Comparison of ENCODE assay signal across 8 cellular contexts in the genomic region with DNA sequence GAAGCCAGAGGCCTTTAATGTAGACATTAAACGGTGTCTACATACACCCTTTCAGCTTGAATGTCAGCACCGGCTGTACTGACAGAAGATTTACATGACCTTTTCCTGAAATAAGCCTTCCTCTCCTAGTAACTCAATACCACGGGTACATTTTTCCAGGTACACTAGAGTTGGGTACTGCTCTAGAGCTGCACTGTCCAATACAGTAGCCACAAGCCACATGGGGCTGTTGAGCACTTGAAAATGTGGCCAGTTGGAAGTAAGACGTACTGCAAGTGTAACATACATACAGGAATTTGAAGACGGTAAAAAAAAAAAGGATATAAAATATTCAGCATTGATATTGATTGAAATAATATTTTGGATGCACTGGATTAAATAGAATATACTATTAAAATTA. TPM values are rescaled to one million over a fixed set of nuclear protein-coding genes. Genes with fewer than 3 reads are reported as not detected.
A peak's percentile ranks its signal among the peaks of the same experiment; 100 is the strongest.
DNase-seq lines count a peak whose midpoint lies in the region; ATAC-seq, FAIRE-seq and TF ChIP-seq lines count a peak whose summit lies in the region.
"Not testable (repeated sequence)": the region's sequence is repeated elsewhere in the genome, so short reads cannot be mapped to it uniquely, and the experiment has no call there.

No MANE protein-coding gene starts in this region.

- POLR2A ChIA-PET in PC-9 (lab: Charles Lee; ENCODE audit: unreplicated experiment): not testable (repeated sequence)
- POLR2A ChIA-PET in activated CD4-positive, alpha-beta memory T cell treated with anti-CD3 and anti-CD28 coated beads, Interleukin-2, amount 10 ng/mL, durations not matched to agents 7 days and 5 days (lab: Charles Lee): interaction anchor here (0.6 to 3.3 kb wide), 6 partner anchors 10 to 159 kb away, joined by 3 to 22 read pairs (median 6); no protein-coding TSS in a partner anchor

- peak overlapping the region; percentile 53 for H3K27ac ChIP-seq in KMS-11
- not testable (repeated sequence) for H3K27ac ChIP-seq in PC-9; keratinocyte (ENCODE audit: control insufficient read depth, insufficient read depth, low read length)

- H3K4me1 ChIP-seq in KMS-11 (ENCODE audit: low read depth, poor library complexity, severe bottlenecking): peaks cover 48% of the 10 kb centered on the region
- peaks cover 32% of the 10 kb centered on the region for H3K4me1 ChIP-seq in PC-9 (replicated peaks; ENCODE audit: insufficient read depth)
- H3K4me1 ChIP-seq in keratinocyte (ENCODE audit: control insufficient read depth, extremely low read depth, insufficient read depth, low read length): peaks cover 14% of the 10 kb centered on the region

- not testable (repeated sequence) for BruUV-seq in PC-9 (replicated peaks; lab: Mats Ljungman, UMichigan)

- H3K4me1 Mint-ChIP-seq in activated CD4-positive, alpha-beta memory T cell treated with anti-CD3 and anti-CD28 coated beads, Interleukin-2, amount 10 ng/mL, durations not matched to agents 7 days and 5 days: peaks cover 76% of the 10 kb centered on the region
- H3K4me1 Mint-ChIP-seq in central memory CD8-positive, alpha-beta T cell: peaks cover 49% of the 10 kb centered on the region
- H3K4me1 Mint-ChIP-seq in osteocyte (ENCODE audit: unreplicated experiment): peaks cover 18% of the 10 kb centered on the region
- H3K4me1 Mint-ChIP-seq in type B pancreatic cell (ENCODE audit: unreplicated experiment): not testable (repeated sequence)

- H3K79me2 ChIP-seq in KMS-11 (ENCODE audit: insufficient read depth, low read depth); PC-9 (ENCODE audit: low read depth); keratinocyte (ENCODE audit: control insufficient read depth, insufficient read depth, low read length): not testable (repeated sequence)

- H3K27ac Mint-ChIP-seq in activated CD4-positive, alpha-beta memory T cell treated with anti-CD3 and anti-CD28 coated beads, Interleukin-2, amount 10 ng/mL, durations not matched to agents 7 days and 5 days: peak overlapping the region; percentile 75
- H3K27ac Mint-ChIP-seq in central memory CD8-positive, alpha-beta T cell (ENCODE audit: low read depth): peak overlapping the region; percentile 94
- H3K27ac Mint-ChIP-seq in osteocyte (ENCODE audit: unreplicated experiment): peak overlapping the region; percentile 63
- H3K27ac Mint-ChIP-seq in type B pancreatic cell: peak overlapping the region; percentile 35

- FAIRE-seq in keratinocyte (lab: Jason Lieb, UNC): not testable (repeated sequence)

- not testable (repeated sequence) for H3K27me3 Mint-ChIP-seq in activated CD4-positive, alpha-beta memory T cell treated with anti-CD3 and anti-CD28 coated beads, Interleukin-2, amount 10 ng/mL, durations not matched to agents 7 days and 5 days; central memory CD8-positive, alpha-beta T cell; osteocyte (ENCODE audit: unreplicated experiment)
- H3K27me3 Mint-ChIP-seq in type B pancreatic cell: peaks cover 19% of the 10 kb centered on the region

- intact Hi-C loops in PC-9 (cut with micrococcal nuclease; ENCODE audit: unreplicated experiment): not testable (repeated sequence)

- H3K9ac ChIP-seq in KMS-11: peak overlapping the region; percentile 53; the same call in 1 of the 2 replicates
- H3K9ac ChIP-seq in keratinocyte (ENCODE audit: control insufficient read depth, extremely low read depth, insufficient read depth, low read length): not testable (repeated sequence)

- DNase-seq in DMS53 (lab: John Stamatoyannopoulos, UW): peak; percentile 49
- not testable (repeated sequence) for DNase-seq in PC-9; activated CD4-positive, alpha-beta memory T cell treated with anti-CD3 and anti-CD28 coated beads, Interleukin-2, amount 10 ng/mL, durations not matched to agents 7 days and 5 days; central memory CD8-positive, alpha-beta T cell (ENCODE audit: low spot score in 2 of 2); keratinocyte (ENCODE audit: low read depth, low spot score); osteocyte (ENCODE audit: extremely low spot score, unreplicated experiment); type B pancreatic cell (ENCODE audit: extremely low spot score, unreplicated experiment)

- H3K9me3 Mint-ChIP-seq in activated CD4-positive, alpha-beta memory T cell treated with anti-CD3 and anti-CD28 coated beads, Interleukin-2, amount 10 ng/mL, durations not matched to agents 7 days and 5 days; central memory CD8-positive, alpha-beta T cell; osteocyte (ENCODE audit: unreplicated experiment); type B pancreatic cell: not testable (repeated sequence)

- H3K4me2 ChIP-seq in KMS-11 (peak overlapping the region; percentile 86), PC-9 (peak overlapping the region; percentile 70), keratinocyte (ENCODE audit: control insufficient read depth, extremely low read depth, insufficient read depth, low read depth, low read length) (peak overlapping the region; percentile 41)

- H3K36me3 Mint-ChIP-seq in activated CD4-positive, alpha-beta memory T cell treated with anti-CD3 and anti-CD28 coated beads, Interleukin-2, amount 10 ng/mL, durations not matched to agents 7 days and 5 days (ENCODE audit: low read depth); osteocyte (ENCODE audit: unreplicated experiment); type B pancreatic cell: not testable (repeated sequence)
- H3K36me3 Mint-ChIP-seq in central memory CD8-positive, alpha-beta T cell (ENCODE audit: insufficient read depth): peaks cover 14% of the 10 kb centered on the region

- not testable (repeated sequence) for H3K9me2 ChIP-seq in PC-9 (ENCODE audit: insufficient read depth)

- H2AFZ ChIP-seq in KMS-11 (ENCODE audit: low read depth) (peak overlapping the region; percentile 80), PC-9 (peak overlapping the region; percentile 74; the same call in 1 of the 2 replicates)
- H2AFZ ChIP-seq in keratinocyte (ENCODE audit: control insufficient read depth, low read length): not testable (repeated sequence)

- H3K27me3 ChIP-seq in KMS-11 (ENCODE audit: insufficient read depth, low read depth); PC-9 (ENCODE audit: insufficient read depth, low read depth); keratinocyte (ENCODE audit: control insufficient read depth, extremely low read depth, insufficient read depth, low read length): not testable (repeated sequence)

- CTCF ChIA-PET in PC-9 (lab: Charles Lee): interaction anchor here (0.6 to 0.7 kb wide), 4 partner anchors 134 to 328 kb away, joined by 3 to 5 read pairs (median 4); no protein-coding TSS in a partner anchor
- CTCF ChIA-PET in activated CD4-positive, alpha-beta memory T cell treated with anti-CD3 and anti-CD28 coated beads, Interleukin-2, amount 10 ng/mL, durations not matched to agents 7 days and 5 days (lab: Charles Lee): interaction anchor here (0.9 to 1.9 kb wide), 3 partner anchors 10 to 134 kb away, joined by 3 to 8 read pairs (median 7); partner anchors contain the start of gene GNA13

- peak overlapping the region; percentile 67 for H3K4me3 Mint-ChIP-seq in activated CD4-positive, alpha-beta memory T cell treated with anti-CD3 and anti-CD28 coated beads, Interleukin-2, amount 10 ng/mL, durations not matched to agents 7 days and 5 days
- H3K4me3 Mint-ChIP-seq in central memory CD8-positive, alpha-beta T cell; osteocyte (ENCODE audit: unreplicated experiment): not testable (repeated sequence)
- peak overlapping the region; percentile 53 for H3K4me3 Mint-ChIP-seq in type B pancreatic cell

- H3K9me1 ChIP-seq in keratinocyte (ENCODE audit: control insufficient read depth, extremely low read depth, insufficient read depth, low read length): not testable (repeated sequence)

- H3K36me3 ChIP-seq in KMS-11 (ENCODE audit: insufficient read depth); PC-9 (ENCODE audit: low read depth); keratinocyte (ENCODE audit: control insufficient read depth in 2 of 2, extremely low read depth in 1 of 2, insufficient read depth in 2 of 2, low read length in 2 of 2): not testable (repeated sequence)

- TF ChIP-seq CTCF in KMS-11 (conservative IDR thresholded peaks at IDR 0.05; ENCODE audit: low read depth, low read length); PC-9 (conservative IDR thresholded peaks at IDR 0.05); keratinocyte (optimal IDR thresholded peaks at IDR 0.05 in 1 of 3, IDR thresholded peaks at IDR 0.05 in 1 of 3, conservative IDR thresholded peaks at IDR 0.05 in 1 of 3; ENCODE audit: extremely low read depth in 1 of 3, insufficient read depth in 2 of 3, low read length in 3 of 3); osteocyte (IDR thresholded peaks at IDR 0.05); type B pancreatic cell (conservative IDR thresholded peaks at IDR 0.05): not testable (repeated sequence)

- not testable (repeated sequence) for H3K4me3 ChIP-seq in KMS-11 (IDR thresholded peaks at IDR 0.05; ENCODE audit: insufficient read depth, low read depth, low read length); keratinocyte (ENCODE audit: control insufficient read depth in 2 of 3, extremely low read depth in 1 of 3, insufficient read depth in 2 of 3, low read depth in 1 of 3, low read length in 3 of 3)
- peak overlapping the region; percentile 51; the same call in 1 of the 2 replicates for H3K4me3 ChIP-seq in PC-9

- H3K9me3 ChIP-seq in PC-9 (ENCODE audit: insufficient read depth, low read depth); keratinocyte (ENCODE audit: control insufficient read depth, low read depth, low read length): not testable (repeated sequence)

- dilution Hi-C loops in keratinocyte (cut with MboI; ENCODE audit: extremely low pct_ligation_motif_present, low sequenced_read_pairs): not testable (repeated sequence)

- ATAC-seq in central memory CD8-positive, alpha-beta T cell (replicated peaks; ENCODE audit: extremely low read depth, poor library complexity, severe bottlenecking): not testable (repeated sequence)

- H4K20me1 ChIP-seq in KMS-11 (ENCODE audit: insufficient read depth); PC-9 (ENCODE audit: insufficient read depth); keratinocyte (ENCODE audit: control insufficient read depth, extremely low read depth, insufficient read depth, low read length): not testable (repeated sequence)

- H3F3A ChIP-seq in PC-9 (ENCODE audit: insufficient read depth, low read depth): not testable (repeated sequence)

RNA-seq across cellular contexts. Expression of gene LRRC37A3, which starts 45.9 kb away (rescaled TPM):
- total RNA-seq in PC-9 (2021): 9.8 and 13.7 TPM in 2 replicates
- 10 to 100 TPM; 17.2 to 19.0 TPM for total RNA-seq in activated CD4-positive, alpha-beta memory T cell treated with anti-CD3 and anti-CD28 coated beads, Interleukin-2, amount 10 ng/mL, durations not matched to agents 7 days and 5 days
- 1.2 to 3.2 TPM (median 2.0 TPM) in 3 replicates for polyA plus RNA-seq in keratinocyte
- polyA plus RNA-seq in keratinocyte (2011; ENCODE audit: low read depth): 6.3 TPM
- polyA plus RNA-seq in keratinocyte (2011; cell fraction: cytosol; rRNA removed): 1.1 and 1.6 TPM in 2 replicates
- 10.5 and 12.8 TPM in 2 replicates for polyA plus RNA-seq in keratinocyte (2011; cell fraction: nucleus; rRNA removed)
- polyA plus RNA-seq in keratinocyte (2012; ENCODE audit: low replicate concordance): 1.3 and 4.0 TPM in 2 replicates
- polyA minus RNA-seq in keratinocyte: 3.4 to 9.0 TPM (median 7.2 TPM) in 3 replicates
- not detected for polyA minus RNA-seq in keratinocyte (2011; cell fraction: cytosol; rRNA and poly(A)+ RNA removed)
- polyA minus RNA-seq in keratinocyte (2011; cell fraction: nucleus; rRNA and poly(A)+ RNA removed): 9.7 and 14.0 TPM in 2 replicates
- 25.1 and 27.3 TPM in 2 replicates for total RNA-seq in osteocyte
- total RNA-seq in type B pancreatic cell (ENCODE audit: low replicate concordance): 9.7 and 21.1 TPM in 2 replicates

Comparison
In these comparisons a context has a peak if more than half of its experiments do, and no peak if none do; other contexts are left out.
1. H3K27ac Mint-ChIP-seq: peak in every context shown above with its lines; median percentile 94 in central memory CD8-positive, alpha-beta T cell; 75 in activated CD4-positive, alpha-beta memory T cell treated with anti-CD3 and anti-CD28 coated beads, Interleukin-2, amount 10 ng/mL, durations not matched to agents 7 days and 5 days; 63 in osteocyte; 35 in type B pancreatic cell.